Comparison of ENCODE assay signal across 14 cellular contexts in genomic region chr1:75542818-75543570, GRCh38.
DNase-seq lines count a peak whose midpoint lies in the region; ATAC-seq, FAIRE-seq and TF ChIP-seq lines count a peak whose summit lies in the region.
"Had no signal": no experiment of that assay in that cellular context is flagged by ENCODE, and none has a peak within 500 bp of the region (broad histone marks: within the 10 kb centered on the region; RNA-seq: fewer than 3 reads in every experiment).

No MANE protein-coding gene starts in this region.

- H3K27me3 ChIP-seq in H1 (replicated peaks in 1 of 4; ENCODE audit: control insufficient read depth in 3 of 4, extremely low read depth in 1 of 4, insufficient read depth in 3 of 4, low read length in 3 of 4) (no peaks in the 10 kb centered on the region), Peyer's patch (no peaks in the 10 kb centered on the region), uterus (no peaks in the 10 kb centered on the region)

- no peak overlapping the region for H2BK20ac ChIP-seq in H1 (ENCODE audit: low read length)

- H3K9me3 ChIP-seq in H1 (ENCODE audit: insufficient read depth in 2 of 2, low read depth in 1 of 2, low read length in 1 of 2) (no peaks in the 10 kb centered on the region), Peyer's patch (no peaks in the 10 kb centered on the region), uterus (no peaks in the 10 kb centered on the region)

- H3K4me3 ChIP-seq in H1 (ENCODE audit: extremely low read depth in 1 of 4, insufficient read depth in 2 of 4, low read depth in 3 of 4, low read length in 4 of 4) = no peak overlapping the region
- H3K4me3 ChIP-seq in Peyer's patch = no peak overlapping the region
- no peak overlapping the region for H3K4me3 ChIP-seq in uterus

- H4K91ac ChIP-seq in H1 (replicated peaks; ENCODE audit: insufficient read length, low read length) = no peak overlapping the region

- POLR2A ChIA-PET in H1 (lab: Charles Lee; ENCODE audit: partially characterized antibody) = no interaction called here

- TF ChIP-seq POLR2A in H1 (IDR thresholded peaks at IDR 0.05; ENCODE audit: control extremely low read depth in 1 of 2, low read depth in 2 of 2, low read length in 2 of 2) = no peak
- TF ChIP-seq POLR2A in Peyer's patch (IDR thresholded peaks at IDR 0.05) = no peak
- TF ChIP-seq POLR2A in uterus (IDR thresholded peaks at IDR 0.05) = no peak

- no peak overlapping the region for H3K4ac ChIP-seq in H1 (replicated peaks; ENCODE audit: insufficient read length, low read depth, low read length)

- H3K23ac ChIP-seq in H1 (ENCODE audit: insufficient read length) = no peak overlapping the region

- no peak overlapping the region for H2BK5ac ChIP-seq in H1 (ENCODE audit: low read depth, low read length)

- H3K18ac ChIP-seq in H1 (ENCODE audit: extremely low read depth, low read length) = no peak overlapping the region

- no peak overlapping the region for H4K8ac ChIP-seq in H1 (ENCODE audit: extremely low read depth, insufficient read depth, low read length)

- TF ChIP-seq RAD21 in H1 (IDR thresholded peaks at IDR 0.05 in 1 of 2, conservative IDR thresholded peaks at IDR 0.05 in 1 of 2; ENCODE audit: low read depth in 2 of 2, low read length in 2 of 2) = no peak

- H4K20me1 ChIP-seq in H1 (replicated peaks in 1 of 2; ENCODE audit: control insufficient read depth in 1 of 2, insufficient read depth in 2 of 2, low read length in 2 of 2) = no peaks in the 10 kb centered on the region

- H3K36me3 ChIP-seq in H1 (ENCODE audit: control insufficient read depth in 2 of 4, insufficient read depth in 4 of 4, low read length in 3 of 4) (no peaks in the 10 kb centered on the region), Peyer's patch (no peaks in the 10 kb centered on the region), uterus (no peaks in the 10 kb centered on the region)

- WGBS in H1 (ENCODE audit: extremely low coverage in 1 of 2, insufficient coverage in 1 of 2, insufficient read length in 1 of 2, insufficient replicate concordance in 2 of 2, low coverage in 1 of 2, low lambda C conversion rate in 2 of 2, missing lambda C conversion rate in 1 of 2), 2 experiments = 86% methylated on average over 5 of the region's 5 CpGs; no CpG with 5 or more reads in 1 of the 2 experiments

- no peak overlapping the region for H3K4me2 ChIP-seq in H1 (ENCODE audit: insufficient read depth in 1 of 2, low read depth in 2 of 2, low read length in 2 of 2)

- H3K56ac ChIP-seq in H1 (replicated peaks; ENCODE audit: insufficient read length, low read depth, low read length) = no peak overlapping the region

- no peaks in the 10 kb centered on the region for H3K79me1 ChIP-seq in H1 (ENCODE audit: low read depth, low read length)

- TF ChIP-seq CTCF in H1 (IDR thresholded peaks at IDR 0.05; ENCODE audit: control extremely low read depth in 1 of 3, insufficient read depth in 1 of 3, low read depth in 1 of 3, low read length in 3 of 3) = no peak
- no peak for TF ChIP-seq CTCF in Peyer's patch (IDR thresholded peaks at IDR 0.05)
- no peak for TF ChIP-seq CTCF in uterus (IDR thresholded peaks at IDR 0.05)

- H2BK120ac ChIP-seq in H1 (replicated peaks; ENCODE audit: low read depth, low read length) = no peak overlapping the region

- no peak overlapping the region for H2AFZ ChIP-seq in H1 (ENCODE audit: low read length)

- H2BK15ac ChIP-seq in H1 (ENCODE audit: low read length) = no peak overlapping the region

- no peak overlapping the region for H2AK5ac ChIP-seq in H1 (ENCODE audit: low read depth, low read length)

- peak; percentile 32 for FAIRE-seq in H1 (lab: Jason Lieb, UNC)

- H3K27ac ChIP-seq in H1 (ENCODE audit: low read depth, low read length) (no peak overlapping the region), Peyer's patch (no peak overlapping the region), uterus (no peak overlapping the region)

- CTCF ChIA-PET in H1 (lab: Charles Lee; ENCODE audit: partially characterized antibody) = no interaction called here

- intact Hi-C loops in left ventricle myocardium superior (cut with micrococcal nuclease) = no loop called here
- intact Hi-C loops in uterus (cut with DNase I; ENCODE audit: low total_unique reads) = no loop called here

- H3K14ac ChIP-seq in H1 (ENCODE audit: insufficient read length) = no peak overlapping the region

- H3K4me1 ChIP-seq in H1 (replicated peaks in 1 of 4; ENCODE audit: control insufficient read depth in 3 of 4, insufficient read depth in 4 of 4, low read length in 3 of 4) = no peaks in the 10 kb centered on the region
- H3K4me1 ChIP-seq in Peyer's patch = no peaks in the 10 kb centered on the region
- no peaks in the 10 kb centered on the region for H3K4me1 ChIP-seq in uterus

- H2BK12ac ChIP-seq in H1 (ENCODE audit: low read depth, low read length) = no peak overlapping the region

- no peak for ATAC-seq in left ventricle myocardium superior
- ATAC-seq: CD8-positive, alpha-beta T cell; Panc1 had no signal

- peak; percentile 13 for DNase-seq in HK-2 (ENCODE audit: unreplicated experiment)
- DNase-seq in H1 (ENCODE audit: low read depth in 1 of 2, low spot score in 2 of 2) = no peak
- DNase-seq in kidney glomerular epithelial cell (lab: John Stamatoyannopoulos, UW) = peak; percentile 77
- no peak for DNase-seq in NCI-H524 (lab: John Stamatoyannopoulos, UW)
- DNase-seq in left ventricle myocardium superior = no peak
- DNase-seq in Peyer's patch = no peak
- no peak for DNase-seq in uterus
- DNase-seq: CD8-positive, alpha-beta T cell; GOT3; Kasumi-1; NCI-H1930; NCI-H2171; SHP77 had no signal

- H3K23me2 ChIP-seq in H1 (ENCODE audit: low read depth, low read length) = no peaks in the 10 kb centered on the region

- no peak overlapping the region for H3K9ac ChIP-seq in H1 (replicated peaks in 1 of 4; ENCODE audit: extremely low read depth in 1 of 4, low read depth in 3 of 4, low read length in 3 of 4)

- H4K5ac ChIP-seq in H1 (ENCODE audit: insufficient read length, low read depth, low read length) = no peak overlapping the region

- H3K79me2 ChIP-seq in H1 (ENCODE audit: control insufficient read depth in 1 of 2, insufficient read depth in 2 of 2, low read length in 2 of 2) = no peaks in the 10 kb centered on the region

- no peak for TF ChIP-seq EP300 in H1 (IDR thresholded peaks at IDR 0.05; ENCODE audit: borderline replicate concordance in 1 of 2, low read depth in 2 of 2, low read length in 2 of 2)

TF ChIP-seq in H1, 55 proteins besides CTCF, POLR2A, EP300 and RAD21:
- TF ChIP-seq ASH2L (IDR thresholded peaks at IDR 0.05; ENCODE audit: low read length) (no peak), FOSL1 (IDR thresholded peaks at IDR 0.05; ENCODE audit: insufficient read depth, low read depth, low read length) (no peak), MAX (IDR thresholded peaks at IDR 0.05) (no peak), ATF2 (IDR thresholded peaks at IDR 0.05; ENCODE audit: low read length) (no peak), HDAC6 (IDR thresholded peaks at IDR 0.05; ENCODE audit: low read depth, low read length) (no peak), SUZ12 (IDR thresholded peaks at IDR 0.05; ENCODE audit: low read length) (no peak), CBX8 (IDR thresholded peaks at IDR 0.05; ENCODE audit: borderline replicate concordance, low read depth, low read length) (no peak), JUN (IDR thresholded peaks at IDR 0.05; ENCODE audit: low read depth, low read length) (no peak), CEBPB (IDR thresholded peaks at IDR 0.05; ENCODE audit: low read depth, low read length) (no peak), GTF2F1 (IDR thresholded peaks at IDR 0.05; ENCODE audit: borderline replicate concordance, low read depth, low read length) (no peak), BCL11A (IDR thresholded peaks at IDR 0.05; ENCODE audit: low read depth in 2 of 2, low read length in 2 of 2) (no peak), EZH2 (IDR thresholded peaks at IDR 0.05; ENCODE audit: low read depth, low read length, severe bottlenecking) (no peak), BACH1 (IDR thresholded peaks at IDR 0.05; ENCODE audit: low read length) (no peak), SIN3A (conservative IDR thresholded peaks at IDR 0.05 in 1 of 2, IDR thresholded peaks at IDR 0.05 in 1 of 2; ENCODE audit: low read depth in 1 of 2, low read length in 2 of 2) (no peak), RBBP5 (IDR thresholded peaks at IDR 0.05; ENCODE audit: borderline replicate concordance, low read depth, low read length) (no peak), CHD2 (IDR thresholded peaks at IDR 0.05; ENCODE audit: low read length) (no peak), EGR1 (IDR thresholded peaks at IDR 0.05; ENCODE audit: borderline replicate concordance, low read depth, low read length) (no peak)

Comparison
In these comparisons a context has a peak if more than half of its experiments do, and no peak if none do; other contexts are left out.
1. DNase-seq: peak in HK-2 (single experiment) and kidney glomerular epithelial cell (single experiment); none in H1 (0 of 2), NCI-H524 (0 of 2), left ventricle myocardium superior (single experiment), Peyer's patch (0 of 3) and uterus (0 of 2).